1 cellular context compared by ENCODE assay signal in genomic region chr4:76549765-76550164, GRCh38.
TF ChIP-seq lines count a peak whose summit lies in the region.

No MANE protein-coding gene starts in this region.

TF ChIP-seq in HepG2, 621 proteins besides CTCF, POLR2A, EP300 and RAD21:
- TF ChIP-seq ZNF414 (CRISPR knock-in tag; IDR thresholded peaks at IDR 0.05) = no peak
- TF ChIP-seq ZNF883 (CRISPR knock-in tag; IDR thresholded peaks at IDR 0.05; ENCODE audit: not compliant biosample characterization) = no peak
- no peak for TF ChIP-seq POLR2AphosphoS2 (IDR thresholded peaks at IDR 0.05; ENCODE audit: low read depth, low read length)
- TF ChIP-seq KDM5B (CRISPR knock-in tag; IDR thresholded peaks at IDR 0.05; ENCODE audit: borderline replicate concordance) = no peak
- no peak for TF ChIP-seq NCOA2 (CRISPR knock-in tag; IDR thresholded peaks at IDR 0.05)
- TF ChIP-seq ZNF253 (CRISPR knock-in tag; IDR thresholded peaks at IDR 0.05; ENCODE audit: borderline replicate concordance) = no peak
TF ChIP-seq in HepG2: peak in this region for 0.
